13 cellular contexts compared by ENCODE assay signal in the genomic region with DNA sequence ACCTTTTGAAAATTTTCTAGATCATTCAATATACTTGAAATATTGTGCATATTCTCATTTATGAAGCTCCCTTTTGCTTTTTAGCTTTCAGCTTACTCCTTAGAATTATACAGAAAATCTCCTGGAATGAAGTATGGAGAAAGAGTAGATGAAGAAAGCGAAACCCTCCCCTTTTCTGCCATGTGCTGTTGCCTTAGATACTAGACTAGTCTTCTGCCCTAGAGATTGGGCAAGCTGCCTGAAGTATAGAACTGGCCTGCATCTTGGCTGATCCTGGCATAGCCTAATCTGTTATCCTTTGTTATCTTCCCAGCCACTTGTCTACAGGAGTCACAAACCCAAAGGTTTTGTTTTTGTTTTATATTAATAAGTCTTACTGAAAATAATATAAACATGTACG.
A peak's percentile ranks its signal among the peaks of the same experiment; 100 is the strongest.
DNase-seq lines count a peak whose midpoint lies in the region; ATAC-seq, FAIRE-seq and TF ChIP-seq lines count a peak whose summit lies in the region.
"Had no signal": no experiment of that assay in that cellular context is flagged by ENCODE, and none has a peak within 500 bp of the region (broad histone marks: within the 10 kb centered on the region; RNA-seq: fewer than 3 reads in every experiment).

No MANE protein-coding gene starts in this region.

- no peak overlapping the region for H3K4me3 Mint-ChIP-seq in activated CD8-positive, alpha-beta T cell treated with anti-CD3 and anti-CD28 coated beads, Interleukin-2, amount 10 ng/mL, durations not matched to agents 7 days and 5 days

- RAD21 ChIA-PET in GM12878 (lab: Charles Lee; ENCODE audit: unreplicated experiment) = interaction anchor here (0.6 to 5.5 kb wide), 15 partner anchors 9 to 389 kb away, joined by 3 to 239 read pairs (median 22); no protein-coding TSS in a partner anchor

- POLR2A ChIA-PET in HepG2 (lab: Yijun Ruan, JAX) = interaction anchor here (0.9 to 1.9 kb wide), 2 partner anchors 14 to 26 kb away, joined by 4 to 5 read pairs; no protein-coding TSS in a partner anchor
- POLR2A ChIA-PET in GM12878 (lab: Charles Lee) = interaction anchor here (0.5 to 3.8 kb wide), 15 partner anchors 8 to 542 kb away, joined by 3 to 63 read pairs (median 6); a partner anchor contains a TSS
- POLR2A ChIA-PET in activated CD8-positive, alpha-beta T cell treated with anti-CD3 and anti-CD28 coated beads, Interleukin-2, amount 10 ng/mL, durations not matched to agents 7 days and 5 days (lab: Charles Lee) = interaction anchor here (0.6 kb wide), 1 partner anchor 273 kb away, joined by 3 read pairs; no protein-coding TSS in a partner anchor

- H3K4me2 ChIP-seq in HepG2 (ENCODE audit: low read depth, low read length) (no peak overlapping the region), GM12878 (ENCODE audit: control insufficient read depth, insufficient read depth) (no peak overlapping the region)

- H3K9me3 Mint-ChIP-seq in activated CD8-positive, alpha-beta T cell treated with anti-CD3 and anti-CD28 coated beads, Interleukin-2, amount 10 ng/mL, durations not matched to agents 7 days and 5 days (ENCODE audit: insufficient read depth) = peaks cover 8% of the 10 kb centered on the region

- H3K27ac ChIP-seq in HepG2 (ENCODE audit: extremely low read length, insufficient read depth, low read length) (peak overlapping the region; percentile 87), right lobe of liver (no peak overlapping the region), GM12878 (ENCODE audit: control insufficient read depth, insufficient read depth) (peak overlapping the region; percentile 97), kidney (ENCODE audit: low read depth in 2 of 2, low read length in 2 of 2) (peak overlapping the region; percentile 4 to 15), transverse colon (peak overlapping the region in 3 of 4 donors; percentile 61 to 72 (median 61))

- peaks cover 2 to 9% of the 10 kb centered on the region in 2 experiments; a peak in 2 of 5 replicates for H3K36me3 ChIP-seq in HepG2 (replicated peaks in 1 of 2; ENCODE audit: control insufficient read depth in 1 of 2, insufficient read depth in 2 of 2, low read length in 2 of 2)
- no peaks in the 10 kb centered on the region for H3K36me3 ChIP-seq in right lobe of liver
- peaks cover 0 to 24% of the 10 kb centered on the region in 2 experiments; a peak in 3 of 4 replicates for H3K36me3 ChIP-seq in GM12878 (ENCODE audit: control insufficient read depth in 2 of 2, insufficient read depth in 2 of 2, low read length in 1 of 2)
- no peaks in the 10 kb centered on the region for H3K36me3 ChIP-seq in kidney (ENCODE audit: control insufficient read depth in 1 of 2, insufficient read depth in 2 of 2, low read length in 2 of 2)
- no peaks in the 10 kb centered on the region for H3K36me3 ChIP-seq in transverse colon

- H3K4me1 ChIP-seq in HepG2 (ENCODE audit: insufficient read depth, low read length) (peaks cover 76% of the 10 kb centered on the region), right lobe of liver (peaks cover 0 to 51% (median 20%) of the 10 kb centered on the region in 4 donors), GM12878 (ENCODE audit: control insufficient read depth, insufficient read depth, low read length) (peaks cover 51% of the 10 kb centered on the region), kidney (ENCODE audit: control insufficient read depth in 1 of 2, insufficient read depth in 1 of 2, low read depth in 1 of 2, low read length in 2 of 2) (peaks cover 18 to 34% of the 10 kb centered on the region in 2 donors), transverse colon (peaks cover 11 to 68% (median 50%) of the 10 kb centered on the region in 4 donors)

- H4K20me1 ChIP-seq in HepG2 (ENCODE audit: insufficient read depth, low read length) (no peaks in the 10 kb centered on the region), GM12878 (ENCODE audit: control insufficient read depth, insufficient read depth) (no peaks in the 10 kb centered on the region)

- intact Hi-C loops in HepG2 (cut with micrococcal nuclease; ENCODE audit: unreplicated experiment) (no loop called here), right lobe of liver (cut with DNase I) (no loop called here), GM12878 (cut with micrococcal nuclease; ENCODE audit: unreplicated experiment) (loop anchor here (10.0 kb wide), 1 partner anchor 212 kb away; no protein-coding TSS in a partner anchor), kidney (cut with DNase I) (no loop called here), transverse colon (cut with DNase I; ENCODE audit: low total_unique reads) (no loop called here)

- no peak for TF ChIP-seq EP300 in HepG2 (IDR thresholded peaks at IDR 0.05; ENCODE audit: low read depth in 2 of 2, low read length in 2 of 2)
- no peak for TF ChIP-seq EP300 in HepG2 (CRISPR knock-in tag; IDR thresholded peaks at IDR 0.05; ENCODE audit: borderline replicate concordance)
- TF ChIP-seq EP300 in GM12878 (IDR thresholded peaks at IDR 0.05; ENCODE audit: borderline replicate concordance in 1 of 2, control insufficient read depth in 1 of 2, low read depth in 2 of 2, low read length in 2 of 2) = no peak
- no peak for TF ChIP-seq EP300 in transverse colon (IDR thresholded peaks at IDR 0.05; ENCODE audit: low read depth)

- H3K27me3 ChIP-seq in HepG2 (ENCODE audit: control insufficient read depth in 1 of 2, insufficient read depth in 2 of 2, low read length in 2 of 2) (no peaks in the 10 kb centered on the region), right lobe of liver (no peaks in the 10 kb centered on the region), GM12878 (replicated peaks in 1 of 2; ENCODE audit: control insufficient read depth in 2 of 2, insufficient read depth in 2 of 2, low read length in 1 of 2) (no peaks in the 10 kb centered on the region), transverse colon (no peaks in the 10 kb centered on the region)
- H3K27me3 ChIP-seq: tibial nerve had no signal

- no peaks in the 10 kb centered on the region for H3K9me3 ChIP-seq in HepG2 (ENCODE audit: low read length)
- no peaks in the 10 kb centered on the region for H3K9me3 ChIP-seq in right lobe of liver
- H3K9me3 ChIP-seq in GM12878 (replicated peaks; ENCODE audit: control insufficient read depth, insufficient read depth, low read length) = peaks cover 5% of the 10 kb centered on the region; the same call in 2 of the 3 replicates
- peaks cover 0 to 4% of the 10 kb centered on the region in 2 donors for H3K9me3 ChIP-seq in kidney (ENCODE audit: control insufficient read depth in 1 of 2, low read length in 2 of 2)
- no peaks in the 10 kb centered on the region for H3K9me3 ChIP-seq in transverse colon
- H3K9me3 ChIP-seq: psoas muscle had no signal

- FAIRE-seq in HepG2 (lab: Jason Lieb, UNC) = no peak
- FAIRE-seq in GM12878 (lab: Jason Lieb, UNC) = no peak
- no peak for FAIRE-seq in kidney (lab: Jason Lieb, UNC)

- in situ Hi-C loops in HepG2 (cut with HindIII; ENCODE audit: extremely low pct_ligation_motif_present, low pct_unique_long_range_greater_than_20kb) (no loop called here), GM12878 (cut with MboI) (no loop called here), transverse colon (cut with MboI; ENCODE audit: low pct_ligation_motif_present in 1 of 4, low pct_unique_long_range_greater_than_20kb in 1 of 4, low sequenced_read_pairs in 3 of 4) (loop anchor here in 1 of 4 donors (25.0 kb wide), 1 partner anchor 199 kb away; no protein-coding TSS in a partner anchor)

- H2AFZ ChIP-seq in HepG2 (ENCODE audit: low read length) (no peak overlapping the region), GM12878 (ENCODE audit: control insufficient read depth, low read depth, low read length) (no peak overlapping the region)

- TF ChIP-seq POLR2A in HepG2 (IDR thresholded peaks at IDR 0.05; ENCODE audit: insufficient read depth in 1 of 2, low read depth in 2 of 2, low read length in 2 of 2) (no peak), right lobe of liver (IDR thresholded peaks at IDR 0.05) (no peak), GM12878 (IDR thresholded peaks at IDR 0.05; ENCODE audit: low read depth, low read length) (no peak), transverse colon (IDR thresholded peaks at IDR 0.05) (no peak)

- SMC1A ChIA-PET in GM12878 (lab: Charles Lee; ENCODE audit: uncharacterized antibody, unreplicated experiment) = interaction anchor here (0.6 to 5.3 kb wide), 18 partner anchors 10 to 210 kb away, joined by 3 to 234 read pairs (median 10); no protein-coding TSS in a partner anchor

- 95% methylated on average over 2 of the region's 2 CpGs for WGBS in HepG2 (ENCODE audit: low lambda C conversion rate)
- 91% methylated on average over 2 of the region's 2 CpGs for WGBS in right lobe of liver (ENCODE audit: insufficient coverage, low coverage, low lambda C conversion rate, missing lambda C conversion rate)
- 98% methylated on average over 2 of the region's 2 CpGs for WGBS in GM12878 (ENCODE audit: insufficient coverage, insufficient replicate concordance, low lambda C conversion rate, missing lambda C conversion rate)
- 96% methylated on average over 2 of the region's 2 CpGs for WGBS in transverse colon (ENCODE audit: low coverage in 1 of 2), 2 donors

- BruUV-seq in HepG2 (replicated peaks; lab: Mats Ljungman, UMichigan) (no TSS peak), GM12878 (replicated peaks; lab: Mats Ljungman, UMichigan) (no TSS peak)

- CTCF ChIA-PET in HepG2 (lab: Yijun Ruan, JAX; ENCODE audit: low intra/inter-chr PET ratio, low total read pairs) (no interaction called here), GM12878 (lab: Yijun Ruan, JAX) (interaction anchor here (0.7 to 4.3 kb wide), 19 partner anchors 8 to 249 kb away, joined by 3 to 93 read pairs (median 4); a partner anchor contains a TSS)
- CTCF ChIA-PET in activated CD8-positive, alpha-beta T cell treated with anti-CD3 and anti-CD28 coated beads, Interleukin-2, amount 10 ng/mL, durations not matched to agents 7 days and 5 days (lab: Charles Lee) = interaction anchor here (1.3 to 4.0 kb wide), 4 partner anchors 8 to 50 kb away, joined by 3 to 20 read pairs (median 17); no protein-coding TSS in a partner anchor

- no peak for ATAC-seq in HepG2
- ATAC-seq in right lobe of liver = no peak
- ATAC-seq in GM12878 = no peak
- no peak for ATAC-seq in GM19351 (IDR thresholded peaks at IDR 0.05; ENCODE audit: unreplicated experiment)
- no peak for ATAC-seq in activated CD8-positive, alpha-beta T cell treated with anti-CD3 and anti-CD28 coated beads, Interleukin-2, amount 10 ng/mL, durations not matched to agents 7 days and 5 days

- H3K9ac ChIP-seq in HepG2 (ENCODE audit: insufficient read depth, low read depth, low read length) (no peak overlapping the region), GM12878 (ENCODE audit: control insufficient read depth, insufficient read depth, low read length) (no peak overlapping the region; the same call in 1 of the 2 replicates), kidney (ENCODE audit: low read length in 2 of 2) (no peak overlapping the region)

- H3K79me2 ChIP-seq in HepG2 (ENCODE audit: insufficient read depth, low read length) (peaks cover 13% of the 10 kb centered on the region), GM12878 (ENCODE audit: control insufficient read depth, insufficient read depth, low read length) (peaks cover 53% of the 10 kb centered on the region)

- no peaks in the 10 kb centered on the region for H3K27me3 Mint-ChIP-seq in activated CD8-positive, alpha-beta T cell treated with anti-CD3 and anti-CD28 coated beads, Interleukin-2, amount 10 ng/mL, durations not matched to agents 7 days and 5 days (ENCODE audit: low read depth)

- no peak overlapping the region for H3K4me3 ChIP-seq in HepG2 (replicated peaks in 1 of 3; ENCODE audit: insufficient read depth in 1 of 3, low read depth in 2 of 3, low read length in 3 of 3)
- no peak overlapping the region for H3K4me3 ChIP-seq in right lobe of liver
- H3K4me3 ChIP-seq in GM12878 = no peak overlapping the region
- no peak overlapping the region for H3K4me3 ChIP-seq in kidney (ENCODE audit: low read length in 2 of 2)
- H3K4me3 ChIP-seq in transverse colon = no peak overlapping the region
- H3K4me3 ChIP-seq: psoas muscle, tibial nerve had no signal

- peaks cover 46% of the 10 kb centered on the region for H3K36me3 Mint-ChIP-seq in activated CD8-positive, alpha-beta T cell treated with anti-CD3 and anti-CD28 coated beads, Interleukin-2, amount 10 ng/mL, durations not matched to agents 7 days and 5 days (ENCODE audit: low read depth)

- no peak overlapping the region for H3K27ac Mint-ChIP-seq in activated CD8-positive, alpha-beta T cell treated with anti-CD3 and anti-CD28 coated beads, Interleukin-2, amount 10 ng/mL, durations not matched to agents 7 days and 5 days

- no peak for TF ChIP-seq RAD21 in HepG2 (CRISPR knock-in tag; IDR thresholded peaks at IDR 0.05)
- TF ChIP-seq RAD21 in GM12878 (IDR thresholded peaks at IDR 0.05; ENCODE audit: insufficient read depth, low read depth, low read length) = no peak

- no peak for TF ChIP-seq CTCF in HepG2 (CRISPR knock-in tag; IDR thresholded peaks at IDR 0.05)
- TF ChIP-seq CTCF in right lobe of liver (IDR thresholded peaks at IDR 0.05) = no peak
- TF ChIP-seq CTCF in GM12878 (IDR thresholded peaks at IDR 0.05 in 2 of 3, conservative IDR thresholded peaks at IDR 0.05 in 1 of 3; ENCODE audit: control insufficient read depth in 2 of 3, extremely low read depth in 1 of 3, insufficient read depth in 1 of 3, low read depth in 3 of 3, low read length in 3 of 3) = no peak
- TF ChIP-seq CTCF in kidney (IDR thresholded peaks at IDR 0.05; ENCODE audit: borderline replicate concordance, extremely low read depth, insufficient read depth) = no peak
- no peak for TF ChIP-seq CTCF in transverse colon (IDR thresholded peaks at IDR 0.05)

- peaks cover 74% of the 10 kb centered on the region for H3K4me1 Mint-ChIP-seq in activated CD8-positive, alpha-beta T cell treated with anti-CD3 and anti-CD28 coated beads, Interleukin-2, amount 10 ng/mL, durations not matched to agents 7 days and 5 days (ENCODE audit: low read depth)

- no peak for DNase-seq in HepG2 (ENCODE audit: low spot score)
- DNase-seq in right lobe of liver = no peak
- DNase-seq in GM12878 (ENCODE audit: low read depth, low spot score) = no peak
- DNase-seq in kidney = no peak
- no peak for DNase-seq in transverse colon
- no peak for DNase-seq in T-helper 2 cell
- DNase-seq in activated CD8-positive, alpha-beta T cell treated with anti-CD3 and anti-CD28 coated beads, Interleukin-2, amount 10 ng/mL, durations not matched to agents 7 days and 5 days = no peak
- DNase-seq: activated naive CD4-positive, alpha-beta T cell; DMS53; NCI-H2107; psoas muscle had no signal

Comparison
In these comparisons a context has a peak if more than half of its experiments do, and no peak if none do; other contexts are left out.
1. H3K27ac ChIP-seq: peak in HepG2 (single experiment), GM12878 (single experiment), kidney (2 of 2) and transverse colon (3 of 4); none in right lobe of liver (0 of 3).